ENCODE assay signal across 8 cellular contexts in the genomic region with DNA sequence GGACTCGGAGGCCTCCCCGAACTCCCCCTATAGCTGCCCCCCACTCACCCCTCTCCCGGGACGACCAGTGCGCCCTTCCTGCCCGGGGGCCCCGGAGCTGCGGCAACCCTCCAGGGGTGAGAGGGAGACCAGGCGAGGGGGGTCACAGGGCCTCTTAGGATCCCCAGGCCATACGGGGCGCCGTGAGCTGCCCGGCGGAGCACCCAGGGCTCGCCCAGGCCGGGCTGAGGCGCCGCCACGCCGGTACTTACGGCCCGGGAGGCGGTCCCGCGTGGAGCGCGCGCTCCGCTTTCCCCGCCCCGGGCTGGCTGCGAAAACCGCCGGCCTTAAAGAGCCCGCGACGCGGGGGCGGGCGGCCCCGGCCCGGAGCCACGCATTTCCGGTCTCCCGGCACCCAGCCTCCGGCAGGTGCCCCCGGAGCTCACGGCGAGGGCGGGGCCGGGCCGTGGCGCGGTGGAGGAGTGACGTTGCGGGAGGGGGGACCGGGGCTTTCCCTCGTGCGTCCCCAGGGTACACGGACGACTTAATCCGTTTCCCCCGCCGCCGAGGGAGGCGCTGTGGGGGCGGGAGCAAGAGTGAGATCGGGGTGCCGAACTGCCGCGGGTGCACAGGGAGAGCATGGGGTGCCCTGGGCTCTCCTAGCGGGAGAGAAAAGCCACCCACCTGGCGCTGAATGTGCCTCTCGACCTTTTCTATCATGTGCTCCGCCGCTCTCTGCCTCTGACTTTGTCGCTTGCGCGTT. TPM values are rescaled to one million over a fixed set of nuclear protein-coding genes. Genes with fewer than 3 reads are reported as not detected.
A peak's percentile ranks its signal among the peaks of the same experiment; 100 is the strongest.
DNase-seq lines count a peak whose midpoint lies in the region; ATAC-seq lines count a peak whose summit lies in the region.

TSS of gene METTL21A (minus strand) at position 381 of the 742 bp plus-strand sequence. CDS start 1,019 bp downstream, outside the sequence.

- intact Hi-C loops in naive thymus-derived CD4-positive, alpha-beta T cell (cut with micrococcal nuclease): loop anchor here (1.0 to 10.0 kb wide), 16 partner anchors 48 to 1540 kb away; partner anchors contain the start of genes CCNYL1 (in 2 of the 2), CREB1 (in 2 of the 2), FASTKD2 (in 2 of the 2) and FZD5 (in 2 of the 2)

- DNase-seq in Daoy (ENCODE audit: low read depth) (peak; percentile 91), RKO (ENCODE audit: low spot score) (peak; percentile 92), activated T-helper 1 cell treated with Interleukin-2 at 50 U/mL for 16 hours (ENCODE audit: low read depth) (peak; percentile 93), fibroblast of gingiva (ENCODE audit: low read depth) (peak; percentile 87)
- peak; percentile 91 to 97 (median 95) for DNase-seq in naive thymus-derived CD4-positive, alpha-beta T cell
- peak; percentile 92 to 96 (median 94) for DNase-seq in stimulated activated naive CD4-positive, alpha-beta T cell (lab: John Stamatoyannopoulos, UW)

- peaks cover 32 to 53% (median 40%) of the 10 kb centered on the region in 7 donors for H3K4me1 Mint-ChIP-seq in naive thymus-derived CD4-positive, alpha-beta T cell

- CTCF ChIA-PET in naive thymus-derived CD4-positive, alpha-beta T cell (lab: Charles Lee): interaction anchor here (0.6 to 1.7 kb wide), 8 partner anchors 8 to 447 kb away, joined by 3 to 5 read pairs (median 3); partner anchors contain the start of gene CCNYL1

- peak within 1 kb of the TSS; percentile 93 to 96 (median 94) for H3K4me3 Mint-ChIP-seq in naive thymus-derived CD4-positive, alpha-beta T cell

- peaks cover 0 to 8% (median 5%) of the 10 kb centered on the region in 5 donors for H3K36me3 Mint-ChIP-seq in naive thymus-derived CD4-positive, alpha-beta T cell

- H3K27ac Mint-ChIP-seq in naive thymus-derived CD4-positive, alpha-beta T cell: peak within 1 kb of the TSS; percentile 86 to 96 (median 95)

- H3K4me1 ChIP-seq in naive thymus-derived CD4-positive, alpha-beta T cell (ENCODE audit: control insufficient read depth in 2 of 2, insufficient read depth in 2 of 2, low read length in 2 of 2): peaks cover 4 to 10% of the 10 kb centered on the region in 2 donors

- H3K4me3 ChIP-seq in naive thymus-derived CD4-positive, alpha-beta T cell (ENCODE audit: low read length): peak within 1 kb of the TSS; percentile 92

- peak within 1 kb of the TSS; percentile 97 for H3K27ac ChIP-seq in KOPT-K1 (ENCODE audit: low read depth, low read length, poor library complexity, severe bottlenecking)
- peak within 1 kb of the TSS; percentile 99 for H3K27ac ChIP-seq in naive thymus-derived CD4-positive, alpha-beta T cell (ENCODE audit: low read depth, low read length)

- H3K9me3 Mint-ChIP-seq in naive thymus-derived CD4-positive, alpha-beta T cell: no peaks in the 10 kb centered on the region

- H3K27me3 Mint-ChIP-seq in naive thymus-derived CD4-positive, alpha-beta T cell: peaks cover 0 to 2% (median 0%) of the 10 kb centered on the region in 5 donors

- POLR2A ChIA-PET in naive thymus-derived CD4-positive, alpha-beta T cell (lab: Charles Lee): interaction anchor here (0.7 to 4.3 kb wide), 16 partner anchors 12 to 1539 kb away, joined by 3 to 89 read pairs (median 5); partner anchors contain the start of genes CCNYL1, CREB1, FASTKD2 and INO80D

- ATAC-seq in GM21825 (IDR thresholded peaks at IDR 0.05; ENCODE audit: unreplicated experiment): peak; percentile 72
- ATAC-seq in naive thymus-derived CD4-positive, alpha-beta T cell: peak; percentile 91

- peaks cover 24% of the 10 kb centered on the region for H3K36me3 ChIP-seq in KOPT-K1 (ENCODE audit: insufficient read depth, low read length)
- peaks cover 0 to 22% (median 0%) of the 10 kb centered on the region in 3 experiments for H3K36me3 ChIP-seq in naive thymus-derived CD4-positive, alpha-beta T cell (ENCODE audit: control insufficient read depth in 2 of 3, insufficient read depth in 3 of 3, low read length in 3 of 3)

- no peaks in the 10 kb centered on the region for H3K9me3 ChIP-seq in KOPT-K1 (ENCODE audit: insufficient read depth, low read length, poor library complexity, severe bottlenecking)
- H3K9me3 ChIP-seq in naive thymus-derived CD4-positive, alpha-beta T cell (ENCODE audit: control insufficient read depth in 2 of 3, low read length in 3 of 3): no peaks in the 10 kb centered on the region

- no peaks in the 10 kb centered on the region for H3K27me3 ChIP-seq in naive thymus-derived CD4-positive, alpha-beta T cell (ENCODE audit: control insufficient read depth in 2 of 2, insufficient read depth in 2 of 2, low read length in 2 of 2)

RNA-seq across cellular contexts. Expression of gene METTL21A, which starts in this region (rescaled TPM):
- 16.9 and 24.1 TPM in 2 replicates for total RNA-seq in Daoy (2014; rRNA removed; shearing (Covaris generic))
- total RNA-seq in naive thymus-derived CD4-positive, alpha-beta T cell: 10 to 100 TPM; 14.6 to 20.5 (median 19.6) TPM
- polyA plus RNA-seq in naive thymus-derived CD4-positive, alpha-beta T cell: 10 to 100 TPM; 39.9 to 40.2 TPM

Comparison
In these comparisons a context has a peak if more than half of its experiments do, and no peak if none do; other contexts are left out.
1. Peak in every context shown above with its lines: DNase-seq, ATAC-seq, H3K4me3 ChIP-seq and H3K27ac ChIP-seq.